1 cellular context compared by ENCODE assay signal in the genomic region with DNA sequence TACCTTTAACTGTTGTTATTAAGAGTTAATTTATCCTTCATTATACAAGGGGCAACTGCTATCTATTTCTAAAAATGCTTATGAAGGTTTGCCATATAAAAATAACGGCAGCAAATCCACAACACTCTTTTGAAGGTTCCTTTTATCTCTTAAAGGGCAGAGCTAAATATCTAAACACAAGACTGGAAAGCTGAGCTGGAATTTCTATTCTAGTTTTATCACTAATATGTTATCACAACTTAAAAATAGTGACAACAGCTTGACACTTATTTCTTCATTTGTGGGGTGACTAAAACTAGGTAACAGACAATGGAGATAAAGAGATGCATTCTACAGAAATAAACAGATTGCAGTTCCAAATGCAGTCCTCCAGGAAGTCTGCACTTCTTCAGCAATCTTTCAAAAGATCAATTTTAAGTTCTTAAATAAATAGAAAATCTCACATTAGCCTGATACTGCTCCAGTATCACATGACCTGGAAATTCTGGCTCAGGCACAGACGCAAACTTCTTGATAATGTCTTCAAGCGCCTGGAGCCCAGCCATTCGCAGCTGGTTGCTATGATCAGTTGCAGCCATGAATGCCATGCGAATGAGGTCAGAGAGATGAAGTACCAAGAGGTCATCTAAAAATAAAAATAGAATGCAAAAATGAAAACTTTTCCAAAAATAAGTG.
TF ChIP-seq lines count a peak whose summit lies in the region.

No MANE protein-coding gene starts in this region.

TF ChIP-seq in GM23338, 12 proteins besides CTCF, POLR2A, EP300 and RAD21:
- TF ChIP-seq, protein P1, sequence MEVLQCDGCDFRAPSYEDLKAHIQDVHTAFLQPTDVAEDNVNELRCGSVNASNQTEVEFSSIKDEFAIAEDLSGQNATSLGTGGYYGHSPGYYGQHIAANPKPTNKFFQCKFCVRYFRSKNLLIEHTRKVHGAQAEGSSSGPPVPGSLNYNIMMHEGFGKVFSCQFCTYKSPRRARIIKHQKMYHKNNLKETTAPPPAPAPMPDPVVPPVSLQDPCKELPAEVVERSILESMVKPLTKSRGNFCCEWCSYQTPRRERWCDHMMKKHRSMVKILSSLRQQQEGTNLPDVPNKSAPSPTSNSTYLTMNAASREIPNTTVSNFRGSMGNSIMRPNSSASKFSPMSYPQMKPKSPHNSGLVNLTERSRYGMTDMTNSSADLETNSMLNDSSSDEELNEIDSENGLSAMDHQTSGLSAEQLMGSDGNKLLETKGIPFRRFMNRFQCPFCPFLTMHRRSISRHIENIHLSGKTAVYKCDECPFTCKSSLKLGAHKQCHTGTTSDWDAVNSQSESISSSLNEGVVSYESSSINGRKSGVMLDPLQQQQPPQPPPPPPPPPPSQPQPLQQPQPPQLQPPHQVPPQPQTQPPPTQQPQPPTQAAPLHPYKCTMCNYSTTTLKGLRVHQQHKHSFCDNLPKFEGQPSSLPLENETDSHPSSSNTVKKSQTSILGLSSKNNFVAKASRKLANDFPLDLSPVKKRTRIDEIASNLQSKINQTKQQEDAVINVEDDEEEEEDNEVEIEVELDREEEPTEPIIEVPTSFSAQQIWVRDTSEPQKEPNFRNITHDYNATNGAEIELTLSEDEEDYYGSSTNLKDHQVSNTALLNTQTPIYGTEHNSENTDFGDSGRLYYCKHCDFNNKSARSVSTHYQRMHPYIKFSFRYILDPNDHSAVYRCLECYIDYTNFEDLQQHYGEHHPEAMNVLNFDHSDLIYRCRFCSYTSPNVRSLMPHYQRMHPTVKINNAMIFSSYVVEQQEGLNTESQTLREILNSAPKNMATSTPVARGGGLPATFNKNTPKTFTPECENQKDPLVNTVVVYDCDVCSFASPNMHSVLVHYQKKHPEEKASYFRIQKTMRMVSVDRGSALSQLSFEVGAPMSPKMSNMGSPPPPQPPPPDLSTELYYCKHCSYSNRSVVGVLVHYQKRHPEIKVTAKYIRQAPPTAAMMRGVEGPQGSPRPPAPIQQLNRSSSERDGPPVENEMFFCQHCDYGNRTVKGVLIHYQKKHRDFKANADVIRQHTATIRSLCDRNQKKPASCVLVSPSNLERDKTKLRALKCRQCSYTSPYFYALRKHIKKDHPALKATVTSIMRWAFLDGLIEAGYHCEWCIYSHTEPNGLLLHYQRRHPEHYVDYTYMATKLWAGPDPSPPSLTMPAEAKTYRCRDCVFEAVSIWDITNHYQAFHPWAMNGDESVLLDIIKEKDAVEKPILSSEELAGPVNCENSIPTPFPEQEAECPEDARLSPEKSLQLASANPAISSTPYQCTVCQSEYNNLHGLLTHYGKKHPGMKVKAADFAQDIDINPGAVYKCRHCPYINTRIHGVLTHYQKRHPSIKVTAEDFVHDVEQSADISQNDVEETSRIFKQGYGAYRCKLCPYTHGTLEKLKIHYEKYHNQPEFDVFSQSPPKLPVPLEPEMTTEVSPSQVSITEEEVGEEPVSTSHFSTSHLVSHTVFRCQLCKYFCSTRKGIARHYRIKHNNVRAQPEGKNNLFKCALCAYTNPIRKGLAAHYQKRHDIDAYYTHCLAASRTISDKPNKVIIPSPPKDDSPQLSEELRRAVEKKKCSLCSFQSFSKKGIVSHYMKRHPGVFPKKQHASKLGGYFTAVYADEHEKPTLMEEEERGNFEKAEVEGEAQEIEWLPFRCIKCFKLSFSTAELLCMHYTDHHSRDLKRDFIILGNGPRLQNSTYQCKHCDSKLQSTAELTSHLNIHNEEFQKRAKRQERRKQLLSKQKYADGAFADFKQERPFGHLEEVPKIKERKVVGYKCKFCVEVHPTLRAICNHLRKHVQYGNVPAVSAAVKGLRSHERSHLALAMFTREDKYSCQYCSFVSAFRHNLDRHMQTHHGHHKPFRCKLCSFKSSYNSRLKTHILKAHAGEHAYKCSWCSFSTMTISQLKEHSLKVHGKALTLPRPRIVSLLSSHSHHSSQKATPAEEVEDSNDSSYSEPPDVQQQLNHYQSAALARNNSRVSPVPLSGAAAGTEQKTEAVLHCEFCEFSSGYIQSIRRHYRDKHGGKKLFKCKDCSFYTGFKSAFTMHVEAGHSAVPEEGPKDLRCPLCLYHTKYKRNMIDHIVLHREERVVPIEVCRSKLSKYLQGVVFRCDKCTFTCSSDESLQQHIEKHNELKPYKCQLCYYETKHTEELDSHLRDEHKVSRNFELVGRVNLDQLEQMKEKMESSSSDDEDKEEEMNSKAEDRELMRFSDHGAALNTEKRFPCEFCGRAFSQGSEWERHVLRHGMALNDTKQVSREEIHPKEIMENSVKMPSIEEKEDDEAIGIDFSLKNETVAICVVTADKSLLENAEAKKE (CRISPR knock-in tag; IDR thresholded peaks at IDR 0.05): no peak
- no peak for TF ChIP-seq STAT1 (IDR thresholded peaks at IDR 0.05; ENCODE audit: unreplicated experiment)
- no peak for TF ChIP-seq EZH2phosphoT487 (IDR thresholded peaks at IDR 0.05; ENCODE audit: unreplicated experiment)
- TF ChIP-seq POLR2AphosphoS5 (IDR thresholded peaks at IDR 0.05; ENCODE audit: low read depth): no peak
- no peak for TF ChIP-seq ZNF114 (CRISPR knock-in tag; IDR thresholded peaks at IDR 0.05)
- no peak for TF ChIP-seq EZH2 (IDR thresholded peaks at IDR 0.05; ENCODE audit: low read depth, unreplicated experiment)
- TF ChIP-seq NANOG (IDR thresholded peaks at IDR 0.05; ENCODE audit: borderline replicate concordance): no peak
- no peak for TF ChIP-seq ZNF331 (CRISPR knock-in tag; IDR thresholded peaks at IDR 0.05; ENCODE audit: low read depth)
- TF ChIP-seq, protein P2, sequence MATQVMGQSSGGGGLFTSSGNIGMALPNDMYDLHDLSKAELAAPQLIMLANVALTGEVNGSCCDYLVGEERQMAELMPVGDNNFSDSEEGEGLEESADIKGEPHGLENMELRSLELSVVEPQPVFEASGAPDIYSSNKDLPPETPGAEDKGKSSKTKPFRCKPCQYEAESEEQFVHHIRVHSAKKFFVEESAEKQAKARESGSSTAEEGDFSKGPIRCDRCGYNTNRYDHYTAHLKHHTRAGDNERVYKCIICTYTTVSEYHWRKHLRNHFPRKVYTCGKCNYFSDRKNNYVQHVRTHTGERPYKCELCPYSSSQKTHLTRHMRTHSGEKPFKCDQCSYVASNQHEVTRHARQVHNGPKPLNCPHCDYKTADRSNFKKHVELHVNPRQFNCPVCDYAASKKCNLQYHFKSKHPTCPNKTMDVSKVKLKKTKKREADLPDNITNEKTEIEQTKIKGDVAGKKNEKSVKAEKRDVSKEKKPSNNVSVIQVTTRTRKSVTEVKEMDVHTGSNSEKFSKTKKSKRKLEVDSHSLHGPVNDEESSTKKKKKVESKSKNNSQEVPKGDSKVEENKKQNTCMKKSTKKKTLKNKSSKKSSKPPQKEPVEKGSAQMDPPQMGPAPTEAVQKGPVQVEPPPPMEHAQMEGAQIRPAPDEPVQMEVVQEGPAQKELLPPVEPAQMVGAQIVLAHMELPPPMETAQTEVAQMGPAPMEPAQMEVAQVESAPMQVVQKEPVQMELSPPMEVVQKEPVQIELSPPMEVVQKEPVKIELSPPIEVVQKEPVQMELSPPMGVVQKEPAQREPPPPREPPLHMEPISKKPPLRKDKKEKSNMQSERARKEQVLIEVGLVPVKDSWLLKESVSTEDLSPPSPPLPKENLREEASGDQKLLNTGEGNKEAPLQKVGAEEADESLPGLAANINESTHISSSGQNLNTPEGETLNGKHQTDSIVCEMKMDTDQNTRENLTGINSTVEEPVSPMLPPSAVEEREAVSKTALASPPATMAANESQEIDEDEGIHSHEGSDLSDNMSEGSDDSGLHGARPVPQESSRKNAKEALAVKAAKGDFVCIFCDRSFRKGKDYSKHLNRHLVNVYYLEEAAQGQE (IDR thresholded peaks at IDR 0.05; ENCODE audit: unreplicated experiment): no peak
- TF ChIP-seq CREB1 (CRISPR knock-in tag; IDR thresholded peaks at IDR 0.05; ENCODE audit: low read depth): no peak
- no peak for TF ChIP-seq JUNB (IDR thresholded peaks at IDR 0.05; ENCODE audit: unreplicated experiment)
- TF ChIP-seq, protein P3, sequence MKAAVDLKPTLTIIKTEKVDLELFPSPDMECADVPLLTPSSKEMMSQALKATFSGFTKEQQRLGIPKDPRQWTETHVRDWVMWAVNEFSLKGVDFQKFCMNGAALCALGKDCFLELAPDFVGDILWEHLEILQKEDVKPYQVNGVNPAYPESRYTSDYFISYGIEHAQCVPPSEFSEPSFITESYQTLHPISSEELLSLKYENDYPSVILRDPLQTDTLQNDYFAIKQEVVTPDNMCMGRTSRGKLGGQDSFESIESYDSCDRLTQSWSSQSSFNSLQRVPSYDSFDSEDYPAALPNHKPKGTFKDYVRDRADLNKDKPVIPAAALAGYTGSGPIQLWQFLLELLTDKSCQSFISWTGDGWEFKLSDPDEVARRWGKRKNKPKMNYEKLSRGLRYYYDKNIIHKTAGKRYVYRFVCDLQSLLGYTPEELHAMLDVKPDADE (IDR thresholded peaks at IDR 0.05): no peak
